ENCODE assay signal across 8 cellular contexts in genomic region chr7:64795176-64795575, GRCh38. TPM values are rescaled to one million over a fixed set of nuclear protein-coding genes. Genes with fewer than 3 reads are reported as not detected.
DNase-seq lines count a peak whose midpoint lies in the region; ATAC-seq and TF ChIP-seq lines count a peak whose summit lies in the region.

No MANE protein-coding gene starts in this region.

- H3K27ac ChIP-seq in BLaER1 (peak overlapping the region; percentile 86), KOPT-K1 (ENCODE audit: low read depth, low read length, poor library complexity, severe bottlenecking) (peak overlapping the region; percentile 83), coronary artery (no peak overlapping the region)

- ATAC-seq in natural killer cell treated with Interleukin-12 subunit alpha and Interleukin-12 subunit beta and Interleukin-15 and Interleukin-18, amount 100 ng/mL, for 72 hours = no peak

- H3K27me3 ChIP-seq in BLaER1 = no peaks in the 10 kb centered on the region

- H4K20me1 ChIP-seq in BLaER1 = peaks cover 17% of the 10 kb centered on the region; the same call in 1 of the 2 replicates

- H3K4me1 ChIP-seq in BLaER1 = peaks cover 18% of the 10 kb centered on the region

- no peaks in the 10 kb centered on the region for H3K27me3 Mint-ChIP-seq in natural killer cell treated with Interleukin-12 subunit alpha and Interleukin-12 subunit beta and Interleukin-15 and Interleukin-18, amount 100 ng/mL, for 72 hours

- no peak for TF ChIP-seq CTCF in coronary artery (IDR thresholded peaks at IDR 0.05)

- peak overlapping the region; percentile 97 for H3K4me3 Mint-ChIP-seq in natural killer cell treated with Interleukin-12 subunit alpha and Interleukin-12 subunit beta and Interleukin-15 and Interleukin-18, amount 100 ng/mL, for 72 hours

- peak overlapping the region; percentile 88 for H3K9ac ChIP-seq in BLaER1

- no peaks in the 10 kb centered on the region for H3K9me3 Mint-ChIP-seq in natural killer cell treated with Interleukin-12 subunit alpha and Interleukin-12 subunit beta and Interleukin-15 and Interleukin-18, amount 100 ng/mL, for 72 hours

- H3K4me1 Mint-ChIP-seq in natural killer cell treated with Interleukin-12 subunit alpha and Interleukin-12 subunit beta and Interleukin-15 and Interleukin-18, amount 100 ng/mL, for 72 hours (ENCODE audit: low read depth in 2 of 2) = peaks cover 11 to 18% of the 10 kb centered on the region in 2 donors

- peak overlapping the region; percentile 83 for H3K4me2 ChIP-seq in BLaER1

- peaks cover 10% of the 10 kb centered on the region for H3K36me3 Mint-ChIP-seq in natural killer cell treated with Interleukin-12 subunit alpha and Interleukin-12 subunit beta and Interleukin-15 and Interleukin-18, amount 100 ng/mL, for 72 hours

- H3K36me3 ChIP-seq in BLaER1 = peaks cover 38% of the 10 kb centered on the region
- H3K36me3 ChIP-seq in KOPT-K1 (ENCODE audit: insufficient read depth, low read length) = peaks cover 44% of the 10 kb centered on the region

- H3K4me3 ChIP-seq in BLaER1 = peak overlapping the region; percentile 90
- H3K4me3 ChIP-seq in coronary artery = peak overlapping the region; percentile 91

- H3K27ac Mint-ChIP-seq in natural killer cell treated with Interleukin-12 subunit alpha and Interleukin-12 subunit beta and Interleukin-15 and Interleukin-18, amount 100 ng/mL, for 72 hours = peak overlapping the region; percentile 91 to 95

- peaks cover 38% of the 10 kb centered on the region for H3K9me3 ChIP-seq in BLaER1
- H3K9me3 ChIP-seq in KOPT-K1 (ENCODE audit: insufficient read depth, low read length, poor library complexity, severe bottlenecking) = peaks cover 39% of the 10 kb centered on the region

- DNase-seq in coronary artery (ENCODE audit: low spot score) = no peak
- no peak for DNase-seq in natural killer cell treated with Interleukin-12 subunit alpha and Interleukin-12 subunit beta and Interleukin-15 and Interleukin-18, amount 100 ng/mL, for 72 hours (ENCODE audit: low spot score)
- DNase-seq in central memory CD4-positive, alpha-beta T cell = no peak
- no peak for DNase-seq in NCI-H187 (lab: John Stamatoyannopoulos, UW)
- no peak for DNase-seq in mucosa of gallbladder (ENCODE audit: low spot score)
- DNase-seq in stimulated activated CD4-positive, alpha-beta T cell treated with anti-CD3 and anti-CD28 coated beads, Interleukin-15, amount 100 ng/mL, for 24 hours = no peak

RNA-seq across cellular contexts. Expression of gene ZNF138, which starts 0.9 kb away (rescaled TPM):
- 10 to 100 TPM in 1 of 2 donors, 1 to 10 TPM in 1; 7.2 to 11.6 TPM for total RNA-seq in natural killer cell treated with Interleukin-12 subunit alpha and Interleukin-12 subunit beta and Interleukin-15 and Interleukin-18, amount 100 ng/mL, for 72 hours
- 7.5 TPM for total RNA-seq in mucosa of gallbladder

Comparison
In these comparisons a context has a peak if more than half of its experiments do, and no peak if none do; other contexts are left out.
1. H3K27ac ChIP-seq: peak in BLaER1 (single experiment) and KOPT-K1 (single experiment); none in coronary artery (0 of 2).